17 cellular contexts compared by ENCODE assay signal in the genomic region with DNA sequence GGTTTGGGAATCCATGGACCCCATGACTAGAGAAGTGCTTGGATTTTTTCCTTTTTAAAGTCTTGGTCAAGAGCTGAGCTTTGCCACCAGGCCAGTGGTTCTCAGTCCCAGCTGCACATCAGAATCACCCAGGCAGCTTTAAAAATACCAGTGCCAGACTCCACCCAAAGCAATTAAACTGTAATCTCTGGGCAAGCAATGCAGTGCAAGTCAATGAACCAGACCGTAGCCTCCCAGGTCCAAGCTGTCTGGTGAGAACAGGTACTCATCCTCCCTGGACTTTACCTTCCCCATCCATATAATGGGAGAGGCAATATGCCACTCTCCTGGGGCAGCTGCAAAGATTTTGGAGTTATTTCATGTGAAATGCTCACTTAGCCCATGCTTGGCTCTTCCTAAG.
DNase-seq lines count a peak whose midpoint lies in the region; ATAC-seq and TF ChIP-seq lines count a peak whose summit lies in the region.
"Had no signal": no experiment of that assay in that cellular context is flagged by ENCODE, and none has a peak within 500 bp of the region (broad histone marks: within the 10 kb centered on the region; RNA-seq: fewer than 3 reads in every experiment).

No MANE protein-coding gene starts in this region.

- no peaks in the 10 kb centered on the region for H3K4me1 Mint-ChIP-seq in stimulated activated effector memory CD8-positive, alpha-beta T cell treated with anti-CD3 and anti-CD28 coated beads, Interleukin-12 subunit alpha, Interleukin-12 subunit beta, amount 100 ng/mL, for 72 hours

- intact Hi-C loops in IMR-90 (cut with micrococcal nuclease) (no loop called here), mucosa of descending colon (cut with DNase I, micrococcal nuclease) (no loop called here), breast epithelium (cut with DNase I; ENCODE audit: low total_unique reads) (no loop called here)

- no peak overlapping the region; the same call in 1 of the 2 replicates for H4K91ac ChIP-seq in IMR-90 (ENCODE audit: insufficient read depth, low read depth, low read length)

- no peak overlapping the region for H4K8ac ChIP-seq in IMR-90 (ENCODE audit: low read depth in 2 of 2, low read length in 2 of 2)

- peak; percentile 36 for DNase-seq in NCI-H748 (lab: John Stamatoyannopoulos, UW; ENCODE audit: unreplicated experiment)
- no peak for DNase-seq in NCI-H748 treated with DMSO at 0.1 percent for 48 hours (lab: John Stamatoyannopoulos, UW)
- no peak for DNase-seq in IMR-90
- no peak for DNase-seq in mucosa of descending colon
- no peak for DNase-seq in stimulated activated effector memory CD8-positive, alpha-beta T cell treated with anti-CD3 and anti-CD28 coated beads, Interleukin-12 subunit alpha, Interleukin-12 subunit beta, amount 100 ng/mL, for 72 hours (ENCODE audit: low spot score in 2 of 2)
- DNase-seq in GM20000 (ENCODE audit: low spot score), result no peak
- no peak for DNase-seq in breast epithelium (ENCODE audit: low spot score in 2 of 2)
- DNase-seq: AML-193; CD4-positive, alpha-beta T cell; DMS153; DMS79; GDM1; GOT3; H7 had no signal

- H4K20me1 ChIP-seq in IMR-90 (ENCODE audit: insufficient read depth, low read length), result no peaks in the 10 kb centered on the region

- no peak overlapping the region for H2AFZ ChIP-seq in IMR-90 (replicated peaks; ENCODE audit: low read length, poor library complexity)

- H3K36me3 Mint-ChIP-seq in stimulated activated effector memory CD8-positive, alpha-beta T cell treated with anti-CD3 and anti-CD28 coated beads, Interleukin-12 subunit alpha, Interleukin-12 subunit beta, amount 100 ng/mL, for 72 hours, result no peaks in the 10 kb centered on the region

- TF ChIP-seq POLR2A in IMR-90 (IDR thresholded peaks at IDR 0.05; ENCODE audit: low read depth, low read length), result no peak
- no peak for TF ChIP-seq POLR2A in breast epithelium (IDR thresholded peaks at IDR 0.05)

- no peak overlapping the region for H3K23ac ChIP-seq in IMR-90 (ENCODE audit: low read depth, low read length)

- no peak overlapping the region; the same call in 1 of the 2 replicates for H3K14ac ChIP-seq in IMR-90 (replicated peaks; ENCODE audit: low read depth, low read length)

- H3K56ac ChIP-seq in IMR-90 (ENCODE audit: extremely low read depth, insufficient read depth, low read length), result no peak overlapping the region

- no peak overlapping the region for H3K4me2 ChIP-seq in IMR-90 (ENCODE audit: low read depth, low read length)
- H3K4me2 ChIP-seq: A549 had no signal

- H3K9me3 Mint-ChIP-seq in stimulated activated effector memory CD8-positive, alpha-beta T cell treated with anti-CD3 and anti-CD28 coated beads, Interleukin-12 subunit alpha, Interleukin-12 subunit beta, amount 100 ng/mL, for 72 hours, result no peaks in the 10 kb centered on the region
- H3K9me3 Mint-ChIP-seq: CD4-positive, alpha-beta T cell had no signal

- POLR2A ChIA-PET in IMR-90 (lab: Charles Lee; ENCODE audit: unreplicated experiment), result no interaction called here

- peak overlapping the region; percentile 3 for H2BK120ac ChIP-seq in IMR-90 (ENCODE audit: low read depth, low read length)

- H3K27ac Mint-ChIP-seq in stimulated activated effector memory CD8-positive, alpha-beta T cell treated with anti-CD3 and anti-CD28 coated beads, Interleukin-12 subunit alpha, Interleukin-12 subunit beta, amount 100 ng/mL, for 72 hours, result no peak overlapping the region
- H3K27ac Mint-ChIP-seq: CD4-positive, alpha-beta T cell had no signal

- H3K4me3 ChIP-seq in IMR-90 (ENCODE audit: insufficient read depth, low read depth, low read length) (no peak overlapping the region), mucosa of descending colon (no peak overlapping the region), breast epithelium (no peak overlapping the region)
- H3K4me3 ChIP-seq: A549 had no signal

- H2BK20ac ChIP-seq in IMR-90 (ENCODE audit: low read depth, low read length), result peak overlapping the region; percentile 46

- H3K27me3 ChIP-seq in IMR-90 (ENCODE audit: control insufficient read depth, insufficient read depth, low read length), result no peaks in the 10 kb centered on the region
- H3K27me3 ChIP-seq in breast epithelium, result no peaks in the 10 kb centered on the region

- BruUV-seq in IMR-90 (replicated peaks; lab: Mats Ljungman, UMichigan), result no TSS peak

- no peak overlapping the region for H3K4me3 Mint-ChIP-seq in stimulated activated effector memory CD8-positive, alpha-beta T cell treated with anti-CD3 and anti-CD28 coated beads, Interleukin-12 subunit alpha, Interleukin-12 subunit beta, amount 100 ng/mL, for 72 hours
- H3K4me3 Mint-ChIP-seq: CD4-positive, alpha-beta T cell had no signal

- ATAC-seq in IMR-90 (ENCODE audit: low read depth) (peak; percentile 27; the same call in 1 of the 2 replicates), mucosa of descending colon (peak; percentile 49)
- ATAC-seq in stimulated activated effector memory CD8-positive, alpha-beta T cell treated with anti-CD3 and anti-CD28 coated beads, Interleukin-12 subunit alpha, Interleukin-12 subunit beta, amount 100 ng/mL, for 72 hours, result peak; percentile 17
- ATAC-seq: A549 had no signal

- H4K5ac ChIP-seq in IMR-90 (ENCODE audit: low read depth, low read length), result no peak overlapping the region

- H3K9me1 ChIP-seq in IMR-90 (ENCODE audit: insufficient read depth, low read length), result no peaks in the 10 kb centered on the region

- no peak overlapping the region for H2AK5ac ChIP-seq in IMR-90 (ENCODE audit: low read depth, low read length)

- dilution Hi-C loops in IMR-90 (cut with HindIII; ENCODE audit: low sequenced_read_pairs, unreplicated experiment), result no loop called here

- H3K18ac ChIP-seq in IMR-90 (ENCODE audit: low read depth, low read length), result no peak overlapping the region

- TF ChIP-seq RAD21 in IMR-90 (IDR thresholded peaks at IDR 0.05; ENCODE audit: low read length), result no peak

- in situ Hi-C loops in IMR-90 (cut with MboI; ENCODE audit: low sequenced_read_pairs), result no loop called here

- H3K27ac ChIP-seq in IMR-90 (ENCODE audit: insufficient read depth, low read length), result no peak overlapping the region
- H3K27ac ChIP-seq in breast epithelium, result no peak overlapping the region
- H3K27ac ChIP-seq: 22Rv1, A549, C4-2B had no signal

- no peak overlapping the region for H3K9ac ChIP-seq in IMR-90 (ENCODE audit: low read depth, low read length)

- CTCF ChIA-PET in IMR-90 (lab: Yijun Ruan, JAX), result interaction anchor here (0.5 to 1.0 kb wide), 2 partner anchors 132 to 1301 kb away, joined by 3 read pairs; no protein-coding TSS in a partner anchor

- no peak overlapping the region for H2AK9ac ChIP-seq in IMR-90 (replicated peaks; ENCODE audit: low read depth, low read length, poor library complexity)

- H3K9me3 ChIP-seq in IMR-90 (ENCODE audit: control insufficient read depth, insufficient read depth, low read length), result no peaks in the 10 kb centered on the region; the same call in 1 of the 2 replicates
- H3K9me3 ChIP-seq in mucosa of descending colon, result no peaks in the 10 kb centered on the region
- H3K9me3 ChIP-seq in breast epithelium, result no peaks in the 10 kb centered on the region
- H3K9me3 ChIP-seq: A549 had no signal

- no CpG with 5 or more reads among the region's 1 CpG for WGBS in IMR-90 (ENCODE audit: extremely low coverage in 2 of 2, insufficient read length in 1 of 2), 2 experiments

- TF ChIP-seq CTCF in IMR-90 (conservative IDR thresholded peaks at IDR 0.05; ENCODE audit: low read depth, low read length) (no peak), mucosa of descending colon (IDR thresholded peaks at IDR 0.05) (no peak), GM20000 (IDR thresholded peaks at IDR 0.05; ENCODE audit: extremely low read depth, missing control alignments) (no peak), breast epithelium (IDR thresholded peaks at IDR 0.05) (no peak)

- H3K79me1 ChIP-seq in IMR-90 (ENCODE audit: low read depth in 1 of 2, low read length in 2 of 2), result no peaks in the 10 kb centered on the region

- 0 out of 3 replicates have a peak overlapping the region, but pooled peaks have one; percentile 31 for H2BK15ac ChIP-seq in IMR-90 (ENCODE audit: low read depth, low read length)

- H3K4me1 ChIP-seq in IMR-90 (ENCODE audit: control insufficient read depth, insufficient read depth, low read length), result peaks cover 3% of the 10 kb centered on the region; the same call in 1 of the 2 replicates
- no peaks in the 10 kb centered on the region for H3K4me1 ChIP-seq in mucosa of descending colon (ENCODE audit: low read depth)
- H3K4me1 ChIP-seq in breast epithelium, result no peaks in the 10 kb centered on the region
- H3K4me1 ChIP-seq: A549 had no signal

- H2BK5ac ChIP-seq in IMR-90 (ENCODE audit: low read depth, low read length, poor library complexity, severe bottlenecking), result no peak overlapping the region

- H3K36me3 ChIP-seq in IMR-90 (ENCODE audit: control insufficient read depth, insufficient read depth, low read length) (no peaks in the 10 kb centered on the region), mucosa of descending colon (ENCODE audit: low read depth) (no peaks in the 10 kb centered on the region), breast epithelium (no peaks in the 10 kb centered on the region)

- H3K4ac ChIP-seq in IMR-90 (ENCODE audit: low read depth, low read length), result peak overlapping the region; percentile 46; the same call in 1 of the 2 replicates

TF ChIP-seq in IMR-90, 13 proteins besides CTCF, POLR2A, EP300 and RAD21 (continues in another document):
- no peak for TF ChIP-seq RFX5 (IDR thresholded peaks at IDR 0.05; ENCODE audit: low read depth, low read length)
- TF ChIP-seq MXI1 (IDR thresholded peaks at IDR 0.05; ENCODE audit: borderline replicate concordance, low read depth, low read length), result no peak
- TF ChIP-seq NFE2L2 (IDR thresholded peaks at IDR 0.05; ENCODE audit: low read depth, low read length), result no peak
- no peak for TF ChIP-seq MAZ (IDR thresholded peaks at IDR 0.05; ENCODE audit: borderline replicate concordance, low read depth, low read length)
- no peak for TF ChIP-seq CEBPB (IDR thresholded peaks at IDR 0.05; ENCODE audit: low read depth, low read length)
- TF ChIP-seq MAFK (IDR thresholded peaks at IDR 0.05; ENCODE audit: low read depth, low read length), result no peak
- no peak for TF ChIP-seq SMC3 (IDR thresholded peaks at IDR 0.05; ENCODE audit: low read depth, low read length)
- TF ChIP-seq RCOR1 (IDR thresholded peaks at IDR 0.05; ENCODE audit: insufficient replicate concordance, low read length), result no peak
- no peak for TF ChIP-seq BHLHE40 (IDR thresholded peaks at IDR 0.05; ENCODE audit: low read depth, low read length)
- TF ChIP-seq, protein P1, sequence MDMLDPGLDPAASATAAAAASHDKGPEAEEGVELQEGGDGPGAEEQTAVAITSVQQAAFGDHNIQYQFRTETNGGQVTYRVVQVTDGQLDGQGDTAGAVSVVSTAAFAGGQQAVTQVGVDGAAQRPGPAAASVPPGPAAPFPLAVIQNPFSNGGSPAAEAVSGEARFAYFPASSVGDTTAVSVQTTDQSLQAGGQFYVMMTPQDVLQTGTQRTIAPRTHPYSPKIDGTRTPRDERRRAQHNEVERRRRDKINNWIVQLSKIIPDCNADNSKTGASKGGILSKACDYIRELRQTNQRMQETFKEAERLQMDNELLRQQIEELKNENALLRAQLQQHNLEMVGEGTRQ (IDR thresholded peaks at IDR 0.05; ENCODE audit: low read depth, low read length), result no peak
